In the genomic region with DNA sequence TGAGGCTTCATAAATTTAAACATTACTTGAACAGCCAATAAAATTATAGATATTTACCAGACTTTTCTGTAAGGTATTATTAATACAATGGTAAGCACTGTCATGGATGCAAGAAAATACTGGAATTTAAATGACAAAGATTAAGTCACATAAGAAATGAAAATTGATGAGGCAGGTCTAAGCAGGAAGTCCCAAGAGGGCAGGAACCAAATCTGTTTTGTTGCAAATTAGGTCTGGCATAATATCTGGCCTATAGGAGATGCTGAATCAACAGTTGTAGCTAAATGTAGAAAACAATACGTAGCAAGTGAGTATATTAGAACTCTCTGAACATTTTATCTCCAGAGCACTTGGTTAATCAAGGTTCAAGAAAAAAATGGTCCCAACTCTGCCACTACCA, we compare ENCODE assay signal across 15 cellular contexts.
"Had no signal": no experiment of that assay in that cellular context is flagged by ENCODE, and none has a peak within 500 bp of the region (broad histone marks: within the 10 kb centered on the region; RNA-seq: fewer than 3 reads in every experiment).

No MANE protein-coding gene starts in this region.

- H3K9me3 Mint-ChIP-seq: activated CD8-positive, alpha-beta T cell treated with anti-CD3 and anti-CD28 coated beads for 36 hours; activated T-cell treated with anti-CD3 and anti-CD28 coated beads, Interleukin-2, amount 50 U/mL, for 72 hours had no signal

- FAIRE-seq: bronchial epithelial cell had no signal

- H3K9ac ChIP-seq: parathyroid adenoma had no signal

- H3K4me3 Mint-ChIP-seq: activated CD4-positive, alpha-beta T cell treated with anti-CD3 and anti-CD28 coated beads for 36 hours; activated CD8-positive, alpha-beta T cell treated with anti-CD3 and anti-CD28 coated beads for 36 hours had no signal

- H3K79me2 ChIP-seq: parathyroid adenoma had no signal

- DNase-seq: activated CD4-positive, alpha-beta T cell treated with anti-CD3 and anti-CD28 coated beads for 36 hours; activated CD8-positive, alpha-beta memory T cell treated with anti-CD3 and anti-CD28 coated beads, Interleukin-2, amount 50 U/mL, for 4 hours; activated CD8-positive, alpha-beta T cell treated with anti-CD3 and anti-CD28 coated beads for 36 hours; activated T-cell treated with anti-CD3 and anti-CD28 coated beads, Interleukin-2, amount 50 U/mL, for 72 hours; foreskin keratinocyte; head of caudate nucleus; left cardiac atrium; mucosa of descending colon; nephron progenitor cell; stimulated activated CD4-positive, alpha-beta T cell treated with anti-CD3 and anti-CD28 coated beads, Interleukin-4, amount 100 ng/mL, for 4 hours; thyroid gland; uterus had no signal

- H3K36me3 ChIP-seq: ascending aorta, thyroid gland, uterus had no signal

- H3K27ac Mint-ChIP-seq: activated CD4-positive, alpha-beta T cell treated with anti-CD3 and anti-CD28 coated beads for 36 hours; activated CD8-positive, alpha-beta T cell treated with anti-CD3 and anti-CD28 coated beads for 36 hours had no signal

- ATAC-seq: activated CD4-positive, alpha-beta T cell treated with anti-CD3 and anti-CD28 coated beads for 36 hours; activated CD8-positive, alpha-beta T cell treated with anti-CD3 and anti-CD28 coated beads for 36 hours; activated T-cell treated with anti-CD3 and anti-CD28 coated beads, Interleukin-2, amount 50 U/mL, for 72 hours; foreskin keratinocyte; left cardiac atrium; mucosa of descending colon had no signal

- H3K4me3 ChIP-seq: mucosa of descending colon, thyroid gland, uterus had no signal

- H3K4me1 ChIP-seq: foreskin keratinocyte, parathyroid adenoma, uterus had no signal

- H3K27me3 ChIP-seq: ascending aorta, foreskin keratinocyte, thyroid gland, uterus had no signal

- H3K27ac ChIP-seq: foreskin keratinocyte had no signal

- H3K9me3 ChIP-seq: ascending aorta, mucosa of descending colon, thyroid gland, uterus had no signal

- H3K27me3 Mint-ChIP-seq: activated CD4-positive, alpha-beta T cell treated with anti-CD3 and anti-CD28 coated beads for 36 hours; activated CD8-positive, alpha-beta T cell treated with anti-CD3 and anti-CD28 coated beads for 36 hours had no signal

- H2AFZ ChIP-seq: parathyroid adenoma had no signal
